ENCODE assay signal across 8 cellular contexts in genomic region chr6:27471365-27472115, GRCh38. TPM values are rescaled to one million over a fixed set of nuclear protein-coding genes. Genes with fewer than 3 reads are reported as not detected.
DNase-seq lines count a peak whose midpoint lies in the region; ATAC-seq and TF ChIP-seq lines count a peak whose summit lies in the region.

No MANE protein-coding gene starts in this region.

- H3K27ac ChIP-seq in VCaP (peak overlapping the region; percentile 89), iPS DF 6.9 (ENCODE audit: low read length) (no peak overlapping the region), stomach smooth muscle (ENCODE audit: low read length) (no peak overlapping the region)

- no CpG with 5 or more reads among the region's 6 CpGs for WGBS in iPS DF 6.9 (ENCODE audit: insufficient coverage, insufficient read length)

- peaks cover 20% of the 10 kb centered on the region for H3K9me3 Mint-ChIP-seq in T-helper 1 cell treated with Interleukin-12 subunit alpha and Interleukin-12 subunit beta and Interleukin-4 antibody, amounts not matched to agents 30 μg/mL and 1 μg/mL, for 36 hours

- H3K9me3 ChIP-seq in iPS DF 6.9 (ENCODE audit: control insufficient read depth, insufficient read depth, low read length), result no peaks in the 10 kb centered on the region
- H3K9me3 ChIP-seq in stomach smooth muscle (ENCODE audit: control insufficient read depth in 2 of 2, low read length in 2 of 2), result no peaks in the 10 kb centered on the region

- peaks cover 39% of the 10 kb centered on the region for H3K4me1 Mint-ChIP-seq in T-helper 1 cell treated with Interleukin-12 subunit alpha and Interleukin-12 subunit beta and Interleukin-4 antibody, amounts not matched to agents 30 μg/mL and 1 μg/mL, for 36 hours (ENCODE audit: low read depth)

- H3K36me3 Mint-ChIP-seq in T-helper 1 cell treated with Interleukin-12 subunit alpha and Interleukin-12 subunit beta and Interleukin-4 antibody, amounts not matched to agents 30 μg/mL and 1 μg/mL, for 36 hours (ENCODE audit: low read depth), result peaks cover 52% of the 10 kb centered on the region

- no peak for ATAC-seq in GM19467 (IDR thresholded peaks at IDR 0.05; ENCODE audit: unreplicated experiment)

- no peaks in the 10 kb centered on the region for H3K27me3 ChIP-seq in iPS DF 6.9 (ENCODE audit: control insufficient read depth, insufficient read depth, low read length)
- H3K27me3 ChIP-seq in stomach smooth muscle (ENCODE audit: control insufficient read depth in 1 of 2, insufficient read depth in 2 of 2, low read length in 2 of 2), result no peaks in the 10 kb centered on the region

- peaks cover 6% of the 10 kb centered on the region for H3K27me3 Mint-ChIP-seq in T-helper 1 cell treated with Interleukin-12 subunit alpha and Interleukin-12 subunit beta and Interleukin-4 antibody, amounts not matched to agents 30 μg/mL and 1 μg/mL, for 36 hours (ENCODE audit: low read depth)

- no peak for TF ChIP-seq CTCF in VCaP (conservative IDR thresholded peaks at IDR 0.05)

- no peak overlapping the region for H3K9ac ChIP-seq in stomach smooth muscle (ENCODE audit: low read length in 2 of 2)

- H3K27ac Mint-ChIP-seq in T-helper 1 cell treated with Interleukin-12 subunit alpha and Interleukin-12 subunit beta and Interleukin-4 antibody, amounts not matched to agents 30 μg/mL and 1 μg/mL, for 36 hours, result peak overlapping the region; percentile 91

- H3K36me3 ChIP-seq in iPS DF 6.9 (ENCODE audit: control insufficient read depth, insufficient read depth, low read length), result no peaks in the 10 kb centered on the region
- H3K36me3 ChIP-seq in stomach smooth muscle (ENCODE audit: control insufficient read depth in 2 of 2, insufficient read depth in 2 of 2, low read length in 2 of 2), result peaks cover 3 to 11% of the 10 kb centered on the region in 2 donors

- H3K4me3 Mint-ChIP-seq in T-helper 1 cell treated with Interleukin-12 subunit alpha and Interleukin-12 subunit beta and Interleukin-4 antibody, amounts not matched to agents 30 μg/mL and 1 μg/mL, for 36 hours, result peak overlapping the region; percentile 90

- DNase-seq in T-helper 1 cell (no peak), iPS DF 6.9 (ENCODE audit: low read depth, low spot score) (no peak), 8988T (no peak), cerebellum (ENCODE audit: low spot score) (no peak)

- peak overlapping the region; percentile 93; the same call in 1 of the 2 replicates for H3K4me3 ChIP-seq in iPS DF 6.9 (ENCODE audit: low read length)
- peak overlapping the region; percentile 90 to 91 for H3K4me3 ChIP-seq in stomach smooth muscle (ENCODE audit: low read length in 2 of 2)

- H3K4me1 ChIP-seq in iPS DF 6.9 (ENCODE audit: control insufficient read depth, insufficient read depth, low read length) (no peaks in the 10 kb centered on the region), stomach smooth muscle (ENCODE audit: control insufficient read depth, insufficient read depth, low read length) (peaks cover 3% of the 10 kb centered on the region)

RNA-seq across cellular contexts. Expression of gene ZNF184, which starts 1.4 kb away (rescaled TPM):
- 16.3 TPM for total RNA-seq in cerebellum
